ENCODE assay signal across 8 cellular contexts in the genomic region with DNA sequence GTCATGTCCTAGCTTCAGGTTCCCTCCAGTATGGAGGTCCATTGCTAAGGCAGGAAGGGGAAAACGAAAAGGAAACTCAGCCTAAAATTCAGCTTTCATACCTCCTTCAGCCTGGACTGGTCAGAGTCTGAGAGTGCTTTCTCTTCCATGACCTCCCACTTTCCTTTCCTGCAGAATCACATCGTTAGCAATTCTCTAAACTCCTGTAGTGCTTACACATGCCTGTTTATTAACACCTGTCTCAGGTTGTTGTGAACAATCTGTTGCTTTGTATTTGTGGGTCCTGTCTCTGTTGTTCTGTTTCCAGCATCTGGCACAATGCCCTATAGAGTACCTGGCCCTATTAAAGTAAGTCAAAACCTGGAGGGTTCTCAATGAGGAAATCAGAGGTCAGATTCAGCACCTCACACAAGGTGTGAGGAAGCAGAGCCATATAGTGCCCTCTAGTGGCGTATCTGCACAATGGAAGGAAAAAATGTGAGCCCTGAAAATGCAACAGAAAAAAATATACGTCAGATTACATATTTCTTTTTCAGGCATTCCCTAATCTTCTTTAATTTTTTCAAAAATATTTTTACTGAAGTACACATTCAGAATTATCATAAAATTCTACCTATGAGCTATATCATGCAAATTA. TPM values are rescaled to one million over a fixed set of nuclear protein-coding genes. Genes with fewer than 3 reads are reported as not detected.
A peak's percentile ranks its signal among the peaks of the same experiment; 100 is the strongest.
DNase-seq lines count a peak whose midpoint lies in the region; ATAC-seq, FAIRE-seq and TF ChIP-seq lines count a peak whose summit lies in the region.
"Not testable (repeated sequence)": the region's sequence is repeated elsewhere in the genome, so short reads cannot be mapped to it uniquely, and the experiment has no call there.

No MANE protein-coding gene starts in this region.

- H3K27ac ChIP-seq in AG04450 (ENCODE audit: low read depth, low read length); H9 (ENCODE audit: insufficient read length, low read depth, low read length); OCI-LY1 (ENCODE audit: low read depth, low read length, poor library complexity, severe bottlenecking); heart left ventricle; pancreas: not testable (repeated sequence)

- ATAC-seq in GM18498 (IDR thresholded peaks at IDR 0.05; ENCODE audit: unreplicated experiment): peak; percentile 83
- ATAC-seq in activated naive CD8-positive, alpha-beta T cell treated with anti-CD3 and anti-CD28 coated beads, Interleukin-2, amount 50 U/mL, for 24 hours; heart left ventricle: not testable (repeated sequence)
- ATAC-seq in pancreas: peak in 3 of 4 donors; percentile 61 to 83 (median 78)

- not testable (repeated sequence) for H3K4me2 ChIP-seq in H9 (ENCODE audit: insufficient read depth, insufficient read length, low read length); OCI-LY1 (ENCODE audit: low read length)

- not testable (repeated sequence) for H2BK20ac ChIP-seq in H9 (ENCODE audit: low read depth, low read length, poor library complexity, severe bottlenecking)

- H3K36me3 ChIP-seq in OCI-LY1 (ENCODE audit: insufficient read depth, low read length); heart left ventricle; pancreas: not testable (repeated sequence)

- not testable (repeated sequence) for H2BK120ac ChIP-seq in H9 (ENCODE audit: low read depth, low read length, poor library complexity, severe bottlenecking)

- H3K79me2 ChIP-seq in H9 (ENCODE audit: insufficient read depth, low read length); OCI-LY1 (ENCODE audit: insufficient read depth, low read length): not testable (repeated sequence)

- H3K27ac Mint-ChIP-seq in H9; activated naive CD8-positive, alpha-beta T cell treated with anti-CD3 and anti-CD28 coated beads, Interleukin-2, amount 50 U/mL, for 24 hours: not testable (repeated sequence)

- POLR2A ChIA-PET in AG04450 (lab: Yijun Ruan, JAX): not testable (repeated sequence)

- not testable (repeated sequence) for H3F3A ChIP-seq in OCI-LY1 (ENCODE audit: insufficient read depth, low read length)

- not testable (repeated sequence) for H3K9me3 Mint-ChIP-seq in H9; activated naive CD8-positive, alpha-beta T cell treated with anti-CD3 and anti-CD28 coated beads, Interleukin-2, amount 50 U/mL, for 24 hours

- not testable (repeated sequence) for H2BK5ac ChIP-seq in H9 (ENCODE audit: insufficient read length, low read length)

- H3K4me1 ChIP-seq in H9 (ENCODE audit: insufficient read depth, low read length); OCI-LY1 (ENCODE audit: insufficient read depth, low read length, severe bottlenecking); heart left ventricle; pancreas: not testable (repeated sequence)

- no CpG with 5 or more reads among the region's 4 CpGs for WGBS in H9 (ENCODE audit: extremely low coverage, insufficient read length, low lambda C conversion rate)
- WGBS in heart left ventricle, 4 donors: 35 to 45% (median 39%) methylated on average over 4 of the region's 4 CpGs
- 35 to 45% methylated on average over 4 of the region's 4 CpGs for WGBS in pancreas, 2 donors

- H3K36me3 Mint-ChIP-seq in H9 (ENCODE audit: insufficient read depth in 1 of 3, low read depth in 3 of 3); activated naive CD8-positive, alpha-beta T cell treated with anti-CD3 and anti-CD28 coated beads, Interleukin-2, amount 50 U/mL, for 24 hours (ENCODE audit: low read depth): not testable (repeated sequence)

- not testable (repeated sequence) for H3K9me3 ChIP-seq in AG04450 (ENCODE audit: control insufficient read depth, insufficient read depth, low read length); H9 (ENCODE audit: control insufficient read depth, low read depth, low read length); OCI-LY1 (ENCODE audit: low read length); heart left ventricle; pancreas

- H3K79me1 ChIP-seq in H9 (ENCODE audit: insufficient read depth, low read depth, low read length, poor library complexity, severe bottlenecking): not testable (repeated sequence)

- CTCF ChIA-PET in AG04450 (lab: Charles Lee): interaction anchor here (0.6 to 0.8 kb wide), 2 partner anchors 273 to 905 kb away, joined by 3 to 4 read pairs; no protein-coding TSS in a partner anchor

- H3K4me3 Mint-ChIP-seq in H9; activated naive CD8-positive, alpha-beta T cell treated with anti-CD3 and anti-CD28 coated beads, Interleukin-2, amount 50 U/mL, for 24 hours: not testable (repeated sequence)

- H3K4ac ChIP-seq in H9 (ENCODE audit: low read depth, low read length): not testable (repeated sequence)

- intact Hi-C loops in heart left ventricle (cut with DNase I); pancreas (cut with DNase I): not testable (repeated sequence)

- not testable (repeated sequence) for H3K56ac ChIP-seq in H9 (ENCODE audit: insufficient read length, low read depth, low read length)

- H2AK5ac ChIP-seq in H9 (ENCODE audit: insufficient read length, low read length): not testable (repeated sequence)

- H3K4me1 Mint-ChIP-seq in H9; activated naive CD8-positive, alpha-beta T cell treated with anti-CD3 and anti-CD28 coated beads, Interleukin-2, amount 50 U/mL, for 24 hours: not testable (repeated sequence)

- not testable (repeated sequence) for H3K23ac ChIP-seq in H9 (ENCODE audit: insufficient read length, low read depth, low read length)

- H3K27me3 ChIP-seq in AG04450 (ENCODE audit: control insufficient read depth, insufficient read depth, low read length); H9 (ENCODE audit: insufficient read depth, low read length); OCI-LY1 (ENCODE audit: insufficient read depth, low read length); heart left ventricle; pancreas: not testable (repeated sequence)

- not testable (repeated sequence) for H4K91ac ChIP-seq in H9 (ENCODE audit: insufficient read length, low read depth, low read length)

- peak; percentile 57 for TF ChIP-seq CTCF in AG04450 (IDR thresholded peaks at IDR 0.05; ENCODE audit: low read depth, low read length)
- peak; percentile 84 for TF ChIP-seq CTCF in H9 (conservative IDR thresholded peaks at IDR 0.05)
- peak; percentile 46 for TF ChIP-seq CTCF in OCI-LY1 (IDR thresholded peaks at IDR 0.05; ENCODE audit: low read length)
- peak; percentile 37 to 64 (median 56) for TF ChIP-seq CTCF in heart left ventricle (IDR thresholded peaks at IDR 0.05)
- peak; percentile 53 to 69 (median 60) for TF ChIP-seq CTCF in pancreas (IDR thresholded peaks at IDR 0.05)

- not testable (repeated sequence) for H3K9me2 ChIP-seq in OCI-LY1 (ENCODE audit: low read depth, low read length)

- H3K18ac ChIP-seq in H9 (ENCODE audit: insufficient read length, low read depth, low read length): not testable (repeated sequence)

- not testable (repeated sequence) for H4K5ac ChIP-seq in H9 (ENCODE audit: insufficient read length, low read depth, low read length)

- H3K23me2 ChIP-seq in H9 (ENCODE audit: insufficient read length, low read depth, low read length, poor library complexity, severe bottlenecking): not testable (repeated sequence)

- H4K20me1 ChIP-seq in H9 (ENCODE audit: control insufficient read depth, insufficient read depth, insufficient read length); OCI-LY1 (ENCODE audit: insufficient read depth, low read length): not testable (repeated sequence)

- not testable (repeated sequence) for H2AFZ ChIP-seq in H9 (ENCODE audit: low read length); OCI-LY1 (ENCODE audit: low read length)

- peak; percentile 29 for FAIRE-seq in pancreas (lab: Jason Lieb, UNC)

- not testable (repeated sequence) for DNase-seq in AG04450 (ENCODE audit: low read depth, low spot score); H9; heart left ventricle
- peak; percentile 23 for DNase-seq in HT-29 (ENCODE audit: low spot score)
- DNase-seq in activated naive CD8-positive, alpha-beta T cell treated with anti-CD3 and anti-CD28 coated beads, Interleukin-2, amount 50 U/mL, for 24 hours: peak; percentile 3
- DNase-seq in pancreas: peak in 1 of 6 donors; percentile 10

- not testable (repeated sequence) for H3K4me3 ChIP-seq in AG04450 (ENCODE audit: low read depth, low read length); OCI-LY1 (ENCODE audit: low read depth, low read length, poor library complexity, severe bottlenecking); heart left ventricle; pancreas

- H4K8ac ChIP-seq in H9 (replicated peaks; ENCODE audit: insufficient read length, low read depth, low read length): not testable (repeated sequence)

- H2BK15ac ChIP-seq in H9 (ENCODE audit: low read depth, low read length): not testable (repeated sequence)

- not testable (repeated sequence) for TF ChIP-seq POLR2A in heart left ventricle (IDR thresholded peaks at IDR 0.05)

- H3T11ph ChIP-seq in H9 (ENCODE audit: low read length): not testable (repeated sequence)

- not testable (repeated sequence) for H2BK12ac ChIP-seq in H9 (ENCODE audit: insufficient read length, low read depth, low read length)

- H3K27me3 Mint-ChIP-seq in H9 (ENCODE audit: low read depth); activated naive CD8-positive, alpha-beta T cell treated with anti-CD3 and anti-CD28 coated beads, Interleukin-2, amount 50 U/mL, for 24 hours: not testable (repeated sequence)

- not testable (repeated sequence) for H3K14ac ChIP-seq in H9 (ENCODE audit: insufficient read depth, low read length)

- H3K9ac ChIP-seq in H9 (ENCODE audit: extremely low read depth, insufficient read length, low read length); OCI-LY1 (ENCODE audit: low read length): not testable (repeated sequence)

RNA-seq across cellular contexts. Expression of gene GYPA, which starts 2.3 kb away (rescaled TPM):
- not detected in 2 replicates for polyA plus RNA-seq in AG04450 (2011; rRNA removed)
- not detected in 2 replicates for polyA minus RNA-seq in AG04450 (2011; rRNA and poly(A)+ RNA removed)
- not detected in 2 replicates for total RNA-seq in H9 (2021)
- total RNA-seq in HT-29 (2014; rRNA removed; shearing (Covaris generic)): not detected in 2 replicates
- not detected for total RNA-seq in heart left ventricle
- polyA plus RNA-seq in heart left ventricle: not detected
- not detected for total RNA-seq in pancreas
- polyA plus RNA-seq in pancreas: not detected
